8 cellular contexts compared by ENCODE assay signal in genomic region chr15:66700412-66700801, GRCh38. TPM values are rescaled to one million over a fixed set of nuclear protein-coding genes. Genes with fewer than 3 reads are reported as not detected.
DNase-seq lines count a peak whose midpoint lies in the region; ATAC-seq and TF ChIP-seq lines count a peak whose summit lies in the region.
"Had no signal": no experiment of that assay in that cellular context is flagged by ENCODE, and none has a peak within 500 bp of the region (broad histone marks: within the 10 kb centered on the region; RNA-seq: fewer than 3 reads in every experiment).

No MANE protein-coding gene starts in this region.

- H3K9me2 ChIP-seq in HCT116 (ENCODE audit: insufficient read depth) (no peaks in the 10 kb centered on the region), SU-DHL-6 (replicated peaks; ENCODE audit: insufficient read depth, low read length) (no peaks in the 10 kb centered on the region)

- H4K20me1 ChIP-seq in HCT116 (ENCODE audit: insufficient read depth) (no peaks in the 10 kb centered on the region), SU-DHL-6 (ENCODE audit: low read depth, low read length) (no peaks in the 10 kb centered on the region), smooth muscle cell (ENCODE audit: low read depth) (peaks cover 31% of the 10 kb centered on the region)

- H3K79me2 ChIP-seq in HCT116 (ENCODE audit: insufficient read depth, low read length): peaks cover 7% of the 10 kb centered on the region
- H3K79me2 ChIP-seq in SU-DHL-6 (ENCODE audit: insufficient read depth, low read length): no peaks in the 10 kb centered on the region
- peaks cover 28% of the 10 kb centered on the region for H3K79me2 ChIP-seq in smooth muscle cell (ENCODE audit: low read depth)

- no peak for TF ChIP-seq POLR2A in HCT116 (IDR thresholded peaks at IDR 0.05; ENCODE audit: borderline replicate concordance, extremely low read depth, insufficient read depth, insufficient read length)

- no TSS peak for BruUV-seq in HCT116 (replicated peaks; lab: Mats Ljungman, UMichigan)

- no peak for DNase-seq in HCT116 (ENCODE audit: low read depth, low spot score)
- DNase-seq in foreskin fibroblast: no peak
- DNase-seq in smooth muscle cell (lab: John Stamatoyannopoulos, UW; ENCODE audit: unreplicated experiment): no peak
- DNase-seq in NCI-H2196 treated with DMSO at 0.1 percent for 48 hours (lab: John Stamatoyannopoulos, UW; ENCODE audit: unreplicated experiment): no peak
- no peak for DNase-seq in stimulated activated CD4-positive, alpha-beta T cell treated with anti-CD3 and anti-CD28 coated beads, Interleukin-4, amount 100 ng/mL, for 4 hours

- H3K4me2 ChIP-seq in HCT116 (ENCODE audit: low read length) (peak overlapping the region; percentile 82), SU-DHL-6 (ENCODE audit: low read depth, low read length, poor library complexity, severe bottlenecking) (peak overlapping the region; percentile 67), smooth muscle cell (peak overlapping the region; percentile 87)

- H3K4me3 ChIP-seq in HCT116 (replicated peaks in 1 of 2; ENCODE audit: low read depth in 1 of 2, low read length in 2 of 2) (peak overlapping the region; percentile 55 to 65), SU-DHL-6 (ENCODE audit: insufficient read depth, low read length, poor library complexity, severe bottlenecking) (peak overlapping the region; percentile 67), foreskin fibroblast (ENCODE audit: low read depth in 1 of 2, low read length in 2 of 2) (peak overlapping the region; percentile 50 to 58), smooth muscle cell (peak overlapping the region; percentile 57)

- H3K27me3 ChIP-seq in HCT116 (ENCODE audit: insufficient read depth, low read length): no peaks in the 10 kb centered on the region
- H3K27me3 ChIP-seq in SU-DHL-6 (ENCODE audit: low read length): no peaks in the 10 kb centered on the region
- H3K27me3 ChIP-seq in smooth muscle cell (ENCODE audit: low read depth): no peaks in the 10 kb centered on the region

- H3K4me1 ChIP-seq in HCT116 (ENCODE audit: control insufficient read depth in 1 of 2, insufficient read depth in 2 of 2, low read length in 2 of 2): peaks cover 22 to 57% of the 10 kb centered on the region in 2 experiments
- peaks cover 20% of the 10 kb centered on the region for H3K4me1 ChIP-seq in smooth muscle cell (ENCODE audit: low read depth)

- RAD21 ChIA-PET in HCT116 (lab: Charles Lee; ENCODE audit: low non-redundant PET in 1 of 2, low total read pairs in 2 of 2, uncharacterized antibody in 2 of 2, unreplicated experiment in 2 of 2): interaction anchor here (0.6 to 1.1 kb wide), 3 partner anchors 65 to 151 kb away, joined by 3 to 4 read pairs (median 4); no protein-coding TSS in a partner anchor

- ATAC-seq in HCT116: no peak
- no peak for ATAC-seq in GM21423 (IDR thresholded peaks at IDR 0.05; ENCODE audit: unreplicated experiment)

- H2AFZ ChIP-seq in HCT116 (ENCODE audit: low read depth, low read length, poor library complexity, severe bottlenecking) (peak overlapping the region; percentile 79), SU-DHL-6 (ENCODE audit: low read depth, low read length, severe bottlenecking) (peak overlapping the region; percentile 92), smooth muscle cell (ENCODE audit: low read depth) (peak overlapping the region; percentile 65)

- H3K36me3 ChIP-seq in HCT116 (ENCODE audit: control insufficient read depth in 1 of 2, insufficient read depth in 2 of 2, low read length in 2 of 2): no peaks in the 10 kb centered on the region
- no peaks in the 10 kb centered on the region for H3K36me3 ChIP-seq in SU-DHL-6 (ENCODE audit: low read length)
- no peaks in the 10 kb centered on the region for H3K36me3 ChIP-seq in smooth muscle cell (ENCODE audit: low read depth)

- CTCF ChIA-PET in HCT116 (lab: Charles Lee): interaction anchor here (1.0 to 3.1 kb wide), 7 partner anchors 11 to 151 kb away, joined by 3 to 15 read pairs (median 5); no protein-coding TSS in a partner anchor

- no peak for TF ChIP-seq RAD21 in HCT116 (IDR thresholded peaks at IDR 0.05; ENCODE audit: low read depth)

- H3K9me3 ChIP-seq in HCT116 (ENCODE audit: control insufficient read depth in 1 of 2, insufficient read depth in 1 of 2, low read depth in 1 of 2, low read length in 2 of 2): no peaks in the 10 kb centered on the region
- H3K9me3 ChIP-seq in SU-DHL-6 (ENCODE audit: insufficient read depth, low read length): no peaks in the 10 kb centered on the region
- no peaks in the 10 kb centered on the region for H3K9me3 ChIP-seq in smooth muscle cell (replicated peaks; ENCODE audit: low read depth)

- POLR2A ChIA-PET in HCT116 (lab: Charles Lee): interaction anchor here (0.7 to 1.3 kb wide), 2 partner anchors 14 to 16 kb away, joined by 3 read pairs; no protein-coding TSS in a partner anchor

- peak overlapping the region; percentile 50; the same call in 1 of the 2 replicates for H3K27ac ChIP-seq in HCT116 (ENCODE audit: low read depth, low read length)
- H3K27ac ChIP-seq in SU-DHL-6 (ENCODE audit: low read depth, low read length): no peak overlapping the region; the same call in 1 of the 2 replicates
- peak overlapping the region; percentile 13 for H3K27ac ChIP-seq in smooth muscle cell (ENCODE audit: low read depth)
- H3K27ac ChIP-seq: foreskin keratinocyte had no signal

- intact Hi-C loops in HCT116 (cut with micrococcal nuclease): loop anchor here (2.0 to 5.0 kb wide), 2 partner anchors 74 to 152 kb away; no protein-coding TSS in a partner anchor

- peaks cover 5% of the 10 kb centered on the region; the same call in 1 of the 2 replicates for H3F3A ChIP-seq in SU-DHL-6 (ENCODE audit: insufficient read depth)
- H3F3A ChIP-seq in smooth muscle cell (ENCODE audit: low read depth): peaks cover 1% of the 10 kb centered on the region

- H3K9ac ChIP-seq in HCT116 (ENCODE audit: low read length): peak overlapping the region; percentile 73
- H3K9ac ChIP-seq in SU-DHL-6 (ENCODE audit: low read length): peak overlapping the region; percentile 59
- peak overlapping the region; percentile 38 for H3K9ac ChIP-seq in smooth muscle cell (ENCODE audit: low read depth)

- WGBS in smooth muscle cell (ENCODE audit: low lambda C conversion rate): 6% methylated on average over 13 of the region's 13 CpGs

- TF ChIP-seq CTCF in HCT116 (IDR thresholded peaks at IDR 0.05 in 2 of 3, conservative IDR thresholded peaks at IDR 0.05 in 1 of 3; ENCODE audit: borderline replicate concordance in 1 of 3, insufficient read depth in 1 of 3, low read depth in 2 of 3, low read length in 2 of 3) (no peak), SU-DHL-6 (IDR thresholded peaks at IDR 0.05; ENCODE audit: insufficient read depth, low read length, poor library complexity, severe bottlenecking) (no peak), foreskin fibroblast (IDR thresholded peaks at IDR 0.05; ENCODE audit: low read depth, low read length) (no peak), smooth muscle cell (IDR thresholded peaks at IDR 0.05; ENCODE audit: borderline replicate concordance, insufficient read depth, poor library complexity, severe bottlenecking) (no peak)

TF ChIP-seq in HCT116, 20 proteins besides CTCF, POLR2A, EP300 and RAD21 (continues in another document):
- no peak for TF ChIP-seq POLR2AphosphoS5 (IDR thresholded peaks at IDR 0.05; ENCODE audit: low read depth, low read length)
- TF ChIP-seq, protein P1, sequence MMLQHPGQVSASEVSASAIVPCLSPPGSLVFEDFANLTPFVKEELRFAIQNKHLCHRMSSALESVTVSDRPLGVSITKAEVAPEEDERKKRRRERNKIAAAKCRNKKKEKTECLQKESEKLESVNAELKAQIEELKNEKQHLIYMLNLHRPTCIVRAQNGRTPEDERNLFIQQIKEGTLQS (IDR thresholded peaks at IDR 0.05): no peak
- TF ChIP-seq EGR1 (IDR thresholded peaks at IDR 0.05; ENCODE audit: low read depth): no peak
- no peak for TF ChIP-seq SP1 (IDR thresholded peaks at IDR 0.05; ENCODE audit: low read depth)
- no peak for TF ChIP-seq YY1 (IDR thresholded peaks at IDR 0.05; ENCODE audit: extremely low read depth, insufficient replicate concordance, low read depth, low read length)
- no peak for TF ChIP-seq ELF1 (IDR thresholded peaks at IDR 0.05; ENCODE audit: borderline replicate concordance, low read depth)
- TF ChIP-seq ZFX (IDR thresholded peaks at IDR 0.05): no peak
- TF ChIP-seq TCF7L2 (IDR thresholded peaks at IDR 0.05; ENCODE audit: borderline replicate concordance, extremely low read depth, insufficient read depth, insufficient read length): no peak
- TF ChIP-seq, protein P2, sequence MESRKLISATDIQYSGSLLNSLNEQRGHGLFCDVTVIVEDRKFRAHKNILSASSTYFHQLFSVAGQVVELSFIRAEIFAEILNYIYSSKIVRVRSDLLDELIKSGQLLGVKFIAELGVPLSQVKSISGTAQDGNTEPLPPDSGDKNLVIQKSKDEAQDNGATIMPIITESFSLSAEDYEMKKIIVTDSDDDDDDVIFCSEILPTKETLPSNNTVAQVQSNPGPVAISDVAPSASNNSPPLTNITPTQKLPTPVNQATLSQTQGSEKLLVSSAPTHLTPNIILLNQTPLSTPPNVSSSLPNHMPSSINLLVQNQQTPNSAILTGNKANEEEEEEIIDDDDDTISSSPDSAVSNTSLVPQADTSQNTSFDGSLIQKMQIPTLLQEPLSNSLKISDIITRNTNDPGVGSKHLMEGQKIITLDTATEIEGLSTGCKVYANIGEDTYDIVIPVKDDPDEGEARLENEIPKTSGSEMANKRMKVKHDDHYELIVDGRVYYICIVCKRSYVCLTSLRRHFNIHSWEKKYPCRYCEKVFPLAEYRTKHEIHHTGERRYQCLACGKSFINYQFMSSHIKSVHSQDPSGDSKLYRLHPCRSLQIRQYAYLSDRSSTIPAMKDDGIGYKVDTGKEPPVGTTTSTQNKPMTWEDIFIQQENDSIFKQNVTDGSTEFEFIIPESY (IDR thresholded peaks at IDR 0.05; ENCODE audit: extremely low read depth, insufficient replicate concordance, low read length): no peak

RNA-seq across cellular contexts. Expression of gene SMAD6, which starts 1.6 kb away (rescaled TPM):
- 6.6 TPM for total RNA-seq in HCT116 (2021; ENCODE audit: unreplicated experiment)
- polyA plus RNA-seq in HCT116 (2012): 2.9 and 3.0 TPM in 2 replicates
- 41.6 and 42.6 TPM in 2 replicates for total RNA-seq in smooth muscle cell
- 37.9 and 44.0 TPM in 2 replicates for polyA plus RNA-seq in smooth muscle cell
- total RNA-seq: foreskin keratinocyte had no signal
